Comparison of ENCODE assay signal across 26 cellular contexts in the genomic region with DNA sequence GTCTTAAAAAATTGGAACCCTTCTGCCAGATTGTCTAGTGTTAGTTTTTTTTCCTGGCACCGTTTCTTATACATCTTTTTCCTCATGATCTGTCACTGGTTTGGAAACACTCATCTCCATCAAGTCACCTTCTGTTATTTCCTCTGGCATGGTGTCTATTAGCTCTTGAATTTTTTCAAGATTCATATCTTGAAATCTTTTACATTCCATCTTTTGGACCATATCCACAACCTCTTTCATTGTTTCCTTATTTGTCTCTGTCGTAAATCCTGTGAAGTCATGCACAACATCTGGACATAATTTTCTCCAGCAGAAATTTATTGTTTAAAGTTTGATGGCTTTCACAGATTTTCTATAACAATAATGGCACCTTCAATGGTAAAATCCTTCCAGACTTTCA. TPM values are rescaled to one million over a fixed set of nuclear protein-coding genes. Genes with fewer than 3 reads are reported as not detected.
DNase-seq lines count a peak whose midpoint lies in the region; TF ChIP-seq lines count a peak whose summit lies in the region.
"Had no signal": no experiment of that assay in that cellular context is flagged by ENCODE, and none has a peak within 500 bp of the region (broad histone marks: within the 10 kb centered on the region; RNA-seq: fewer than 3 reads in every experiment).

No MANE protein-coding gene starts in this region.

- TF ChIP-seq CTCF in A673 (conservative IDR thresholded peaks at IDR 0.05; ENCODE audit: low read depth, low read length) (no peak), fibroblast of mammary gland (conservative IDR thresholded peaks at IDR 0.05; ENCODE audit: control insufficient read depth, insufficient read depth, low read depth, low read length) (no peak), type B pancreatic cell (conservative IDR thresholded peaks at IDR 0.05) (no peak)

- H3K9me3 ChIP-seq in A673 (ENCODE audit: low read depth, low read length, poor library complexity, severe bottlenecking): no peaks in the 10 kb centered on the region
- H3K9me3 ChIP-seq: BE2C had no signal

- peaks cover 3% of the 10 kb centered on the region for H3K27me3 Mint-ChIP-seq in type B pancreatic cell

- peak; percentile 5 for DNase-seq in A673 (ENCODE audit: low spot score)
- DNase-seq in EL: peak; percentile 7
- peak; percentile 10 for DNase-seq in HS-5 (ENCODE audit: low read depth)
- DNase-seq in fibroblast of mammary gland (ENCODE audit: low read depth): peak; percentile 5
- DNase-seq in stimulated activated naive CD4-positive, alpha-beta T cell (lab: John Stamatoyannopoulos, UW): no peak
- no peak for DNase-seq in type B pancreatic cell (ENCODE audit: extremely low spot score, unreplicated experiment)
- DNase-seq in NOMO-1 treated with dmso at 0.1 percent for 144 hours (lab: John Stamatoyannopoulos, UW; ENCODE audit: unreplicated experiment): no peak
- DNase-seq: BE2C; CD8-positive, alpha-beta memory T cell; DMS79 treated with DMSO at 0.1 percent for 48 hours; GOT3; NCI-H1092 treated with DMSO at 0.1 percent for 48 hours; NCI-H1436; NCI-H187; NCI-H2081 treated with DMSO at 0.1 percent for 48 hours; NCI-H2171; NCI-H226; NCI-H510A; SHP77 had no signal

- no peaks in the 10 kb centered on the region for H3K36me3 Mint-ChIP-seq in type B pancreatic cell
- H3K36me3 Mint-ChIP-seq: CD14-positive monocyte; CD8-positive, alpha-beta memory T cell; IgD-negative memory B cell had no signal

- H3K4me3 ChIP-seq in A673 (ENCODE audit: low read depth, low read length, poor library complexity, severe bottlenecking) (no peak overlapping the region), fibroblast of mammary gland (ENCODE audit: control insufficient read depth, low read depth, low read length) (no peak overlapping the region)
- H3K4me3 ChIP-seq: GM12878 had no signal

- POLR2A ChIA-PET in A673 (lab: Charles Lee; ENCODE audit: low non-redundant PET): no interaction called here

- no peaks in the 10 kb centered on the region for H3K4me1 Mint-ChIP-seq in type B pancreatic cell (ENCODE audit: unreplicated experiment)
- H3K4me1 Mint-ChIP-seq: CD14-positive monocyte; CD8-positive, alpha-beta memory T cell; IgD-negative memory B cell had no signal

- H3K4me1 ChIP-seq in A673 (ENCODE audit: insufficient read depth, low read length, poor library complexity, severe bottlenecking): no peaks in the 10 kb centered on the region
- H3K4me1 ChIP-seq: BE2C had no signal

- no peaks in the 10 kb centered on the region for H3K27me3 ChIP-seq in A673 (replicated peaks; ENCODE audit: insufficient read depth, low read depth, low read length, poor library complexity)
- H3K27me3 ChIP-seq: BE2C had no signal

- H3K9me3 Mint-ChIP-seq in type B pancreatic cell: no peaks in the 10 kb centered on the region
- H3K9me3 Mint-ChIP-seq: CD8-positive, alpha-beta memory T cell had no signal

- no TSS peak for BruUV-seq in A673 (replicated peaks; lab: Mats Ljungman, UMichigan)

- no peaks in the 10 kb centered on the region for H3K36me3 ChIP-seq in A673 (ENCODE audit: insufficient read depth, low read length, poor library complexity, severe bottlenecking)
- H3K36me3 ChIP-seq: BE2C had no signal

- CTCF ChIA-PET in A673 (lab: Charles Lee): no interaction called here

- no peak overlapping the region for H3K27ac ChIP-seq in A673 (ENCODE audit: low read depth, low read length, poor library complexity, severe bottlenecking)
- H3K27ac ChIP-seq: KMS-11, RWPE1 had no signal

- no peak overlapping the region for H3K4me3 Mint-ChIP-seq in type B pancreatic cell
- H3K4me3 Mint-ChIP-seq: CD14-positive monocyte, IgD-negative memory B cell had no signal

- intact Hi-C loops in A673 (cut with micrococcal nuclease; ENCODE audit: unreplicated experiment): no loop called here

- no peak overlapping the region for H3K27ac Mint-ChIP-seq in type B pancreatic cell
- H3K27ac Mint-ChIP-seq: CD8-positive, alpha-beta memory T cell; IgD-negative memory B cell had no signal

RNA-seq across cellular contexts. Expression of gene TMEM185A, which starts 10.2 kb away (rescaled TPM):
- total RNA-seq in A673 (2021): 18.4 and 23.6 TPM in 2 replicates
- total RNA-seq in type B pancreatic cell (ENCODE audit: low replicate concordance): 31.4 and 31.9 TPM in 2 replicates

RNA-seq across cellular contexts. Expression of gene HSFX2, which starts 46.7 kb away (rescaled TPM):
- total RNA-seq in A673 (2021) (not detected in 2 replicates), type B pancreatic cell (ENCODE audit: low replicate concordance) (not detected in 2 replicates)
- total RNA-seq: OCI-LY7, SK-MEL-5 had no signal

RNA-seq across cellular contexts. Expression of gene MAGEA9B, which starts 54.6 kb away (rescaled TPM):
- total RNA-seq in A673 (2021) (not detected in 2 replicates), type B pancreatic cell (ENCODE audit: low replicate concordance) (not detected in 2 replicates)
- total RNA-seq: CD8-positive, alpha-beta memory T cell; GM12878; OCI-LY7; SK-MEL-5 had no signal

Comparison
In these comparisons a context has a peak if more than half of its experiments do, and no peak if none do; other contexts are left out.
1. DNase-seq: peak in A673 (single experiment), EL (single experiment), HS-5 (single experiment) and fibroblast of mammary gland (single experiment); none in stimulated activated naive CD4-positive, alpha-beta T cell (0 of 6), type B pancreatic cell (single experiment) and NOMO-1 treated with dmso at 0.1 percent for 144 hours (single experiment).